ENCODE assay signal across 1 cellular context in the genomic region with DNA sequence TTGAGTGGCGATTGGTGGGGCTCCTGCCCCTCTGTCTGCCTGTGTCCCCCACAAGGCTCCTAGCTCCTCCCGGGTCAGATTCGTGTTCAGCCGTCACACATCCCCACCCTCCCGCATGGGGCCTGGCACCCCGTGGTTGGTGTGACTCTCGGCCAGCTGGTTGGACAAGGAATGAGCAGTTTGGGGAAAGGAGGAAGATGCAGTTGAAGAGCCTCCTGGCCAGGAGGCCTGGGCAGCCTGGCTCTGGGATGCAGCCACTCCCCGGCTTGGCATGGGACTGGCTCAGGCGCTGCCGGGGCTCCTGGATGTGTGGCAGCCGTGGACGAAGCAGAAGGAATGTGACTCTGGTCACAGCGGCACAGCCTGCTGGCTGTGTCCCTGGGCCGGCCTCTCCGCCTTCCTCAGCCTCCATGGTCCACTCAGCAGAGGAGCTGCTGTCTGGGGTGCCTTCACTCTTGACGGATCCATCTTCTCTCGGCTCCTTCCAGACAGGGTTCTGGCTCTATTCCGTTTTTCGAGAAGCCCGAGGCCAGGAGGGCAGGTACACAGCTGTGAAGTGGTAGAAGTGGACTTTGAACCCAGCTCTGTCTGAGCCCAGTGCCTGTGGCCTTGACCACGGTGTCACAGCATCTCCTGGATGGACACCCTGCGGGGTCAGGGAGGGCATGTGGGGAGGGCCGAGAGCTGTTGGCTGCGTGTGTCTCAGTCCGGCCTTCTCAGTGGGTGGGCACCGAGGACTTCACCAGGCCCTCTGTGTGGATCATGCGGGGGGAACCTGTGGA.
TF ChIP-seq lines count a peak whose summit lies in the region.

No MANE protein-coding gene starts in this region.

TF ChIP-seq in GM12878, 131 proteins besides CTCF, POLR2A, EP300 and RAD21:
- TF ChIP-seq SMAD5 (IDR thresholded peaks at IDR 0.05; ENCODE audit: low read depth) = no peak
- TF ChIP-seq, protein P1, sequence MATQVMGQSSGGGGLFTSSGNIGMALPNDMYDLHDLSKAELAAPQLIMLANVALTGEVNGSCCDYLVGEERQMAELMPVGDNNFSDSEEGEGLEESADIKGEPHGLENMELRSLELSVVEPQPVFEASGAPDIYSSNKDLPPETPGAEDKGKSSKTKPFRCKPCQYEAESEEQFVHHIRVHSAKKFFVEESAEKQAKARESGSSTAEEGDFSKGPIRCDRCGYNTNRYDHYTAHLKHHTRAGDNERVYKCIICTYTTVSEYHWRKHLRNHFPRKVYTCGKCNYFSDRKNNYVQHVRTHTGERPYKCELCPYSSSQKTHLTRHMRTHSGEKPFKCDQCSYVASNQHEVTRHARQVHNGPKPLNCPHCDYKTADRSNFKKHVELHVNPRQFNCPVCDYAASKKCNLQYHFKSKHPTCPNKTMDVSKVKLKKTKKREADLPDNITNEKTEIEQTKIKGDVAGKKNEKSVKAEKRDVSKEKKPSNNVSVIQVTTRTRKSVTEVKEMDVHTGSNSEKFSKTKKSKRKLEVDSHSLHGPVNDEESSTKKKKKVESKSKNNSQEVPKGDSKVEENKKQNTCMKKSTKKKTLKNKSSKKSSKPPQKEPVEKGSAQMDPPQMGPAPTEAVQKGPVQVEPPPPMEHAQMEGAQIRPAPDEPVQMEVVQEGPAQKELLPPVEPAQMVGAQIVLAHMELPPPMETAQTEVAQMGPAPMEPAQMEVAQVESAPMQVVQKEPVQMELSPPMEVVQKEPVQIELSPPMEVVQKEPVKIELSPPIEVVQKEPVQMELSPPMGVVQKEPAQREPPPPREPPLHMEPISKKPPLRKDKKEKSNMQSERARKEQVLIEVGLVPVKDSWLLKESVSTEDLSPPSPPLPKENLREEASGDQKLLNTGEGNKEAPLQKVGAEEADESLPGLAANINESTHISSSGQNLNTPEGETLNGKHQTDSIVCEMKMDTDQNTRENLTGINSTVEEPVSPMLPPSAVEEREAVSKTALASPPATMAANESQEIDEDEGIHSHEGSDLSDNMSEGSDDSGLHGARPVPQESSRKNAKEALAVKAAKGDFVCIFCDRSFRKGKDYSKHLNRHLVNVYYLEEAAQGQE (IDR thresholded peaks at IDR 0.05; ENCODE audit: low read depth, low read length) = no peak
- TF ChIP-seq, protein P2, sequence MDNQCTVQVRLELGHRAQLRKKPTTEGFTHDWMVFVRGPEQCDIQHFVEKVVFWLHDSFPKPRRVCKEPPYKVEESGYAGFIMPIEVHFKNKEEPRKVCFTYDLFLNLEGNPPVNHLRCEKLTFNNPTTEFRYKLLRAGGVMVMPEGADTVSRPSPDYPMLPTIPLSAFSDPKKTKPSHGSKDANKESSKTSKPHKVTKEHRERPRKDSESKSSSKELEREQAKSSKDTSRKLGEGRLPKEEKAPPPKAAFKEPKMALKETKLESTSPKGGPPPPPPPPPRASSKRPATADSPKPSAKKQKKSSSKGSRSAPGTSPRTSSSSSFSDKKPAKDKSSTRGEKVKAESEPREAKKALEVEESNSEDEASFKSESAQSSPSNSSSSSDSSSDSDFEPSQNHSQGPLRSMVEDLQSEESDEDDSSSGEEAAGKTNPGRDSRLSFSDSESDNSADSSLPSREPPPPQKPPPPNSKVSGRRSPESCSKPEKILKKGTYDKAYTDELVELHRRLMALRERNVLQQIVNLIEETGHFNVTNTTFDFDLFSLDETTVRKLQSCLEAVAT (IDR thresholded peaks at IDR 0.05) = 0 out of 2 replicates have a peak, but pooled peaks have one; percentile 13
